8 cellular contexts compared by ENCODE assay signal in genomic region chr4:74793757-74794340, GRCh38. TPM values are rescaled to one million over a fixed set of nuclear protein-coding genes. Genes with fewer than 3 reads are reported as not detected.
DNase-seq lines count a peak whose midpoint lies in the region; ATAC-seq and TF ChIP-seq lines count a peak whose summit lies in the region.

No MANE protein-coding gene starts in this region.

- peaks cover 8 to 20% of the 10 kb centered on the region in 2 donors for H3K4me1 ChIP-seq in thoracic aorta (ENCODE audit: control insufficient read depth in 1 of 2, low read depth in 2 of 2)

- H3K36me3 Mint-ChIP-seq in immature natural killer cell = no peaks in the 10 kb centered on the region

- peak overlapping the region; percentile 93 to 94 for H3K27ac ChIP-seq in thoracic aorta

- H3K27me3 Mint-ChIP-seq in immature natural killer cell (ENCODE audit: low read depth in 3 of 3) = peaks cover 1 to 7% (median 2%) of the 10 kb centered on the region in 3 donors

- H3K9me3 Mint-ChIP-seq in immature natural killer cell = peaks cover 0 to 8% (median 2%) of the 10 kb centered on the region in 6 donors

- no peaks in the 10 kb centered on the region for H3K36me3 ChIP-seq in thoracic aorta

- ATAC-seq in GM21423 (IDR thresholded peaks at IDR 0.05; ENCODE audit: unreplicated experiment) (peak; percentile 48), thoracic aorta (ENCODE audit: insufficient number of reproducible peaks, low FRiP score, low read depth) (peak; percentile 68), GM21717 (IDR thresholded peaks at IDR 0.05; ENCODE audit: unreplicated experiment) (no peak)

- H3K4me3 ChIP-seq in choroid plexus epithelial cell (ENCODE audit: low read depth, low read length) (peak overlapping the region; percentile 56), thoracic aorta (peak overlapping the region; percentile 86)

- TF ChIP-seq CTCF in choroid plexus epithelial cell (conservative IDR thresholded peaks at IDR 0.05; ENCODE audit: low read depth, low read length) = peak; percentile 37
- peak; percentile 46 for TF ChIP-seq CTCF in thoracic aorta (IDR thresholded peaks at IDR 0.05)

- peak overlapping the region in 1 of 5 donors; percentile 36 for H3K4me3 Mint-ChIP-seq in immature natural killer cell

- H3K4me1 Mint-ChIP-seq in immature natural killer cell = no peaks in the 10 kb centered on the region

- no peak overlapping the region for H3K27ac Mint-ChIP-seq in immature natural killer cell

- no peaks in the 10 kb centered on the region for H3K27me3 ChIP-seq in thoracic aorta (replicated peaks; ENCODE audit: insufficient read depth)

- DNase-seq in AG08396 (ENCODE audit: low spot score) = peak; percentile 57
- peak; percentile 22 for DNase-seq in NCI-H524 treated with DMSO at 0.1 percent for 48 hours (lab: John Stamatoyannopoulos, UW)
- DNase-seq in choroid plexus epithelial cell (ENCODE audit: low read depth) = peak; percentile 22
- peak; percentile 91 for DNase-seq in left kidney (ENCODE audit: low read depth, low spot score)
- peak; percentile 7 for DNase-seq in thoracic aorta (ENCODE audit: low spot score)
- no peak for DNase-seq in immature natural killer cell

- H3K9me3 ChIP-seq in thoracic aorta = no peaks in the 10 kb centered on the region

RNA-seq across cellular contexts. Expression of gene BTC, which starts 0.5 kb away (rescaled TPM):
- 10 to 100 TPM in 1 of 2 donors, 1 to 10 TPM in 1; 7.8 to 10.4 TPM for total RNA-seq in thoracic aorta
- polyA plus RNA-seq in immature natural killer cell = not detected

Comparison
In these comparisons a context has a peak if more than half of its experiments do, and no peak if none do; other contexts are left out.
1. DNase-seq: peak in AG08396 (single experiment), NCI-H524 treated with DMSO at 0.1 percent for 48 hours (single experiment), choroid plexus epithelial cell (single experiment), left kidney (single experiment) and thoracic aorta (single experiment); none in immature natural killer cell (0 of 3).